20 cellular contexts compared by ENCODE assay signal in genomic region chr12:92524489-92524888, GRCh38.
DNase-seq lines count a peak whose midpoint lies in the region; ATAC-seq and TF ChIP-seq lines count a peak whose summit lies in the region.
"Had no signal": no experiment of that assay in that cellular context is flagged by ENCODE, and none has a peak within 500 bp of the region (broad histone marks: within the 10 kb centered on the region; RNA-seq: fewer than 3 reads in every experiment).

No MANE protein-coding gene starts in this region.

- no peak for TF ChIP-seq CTCF in CD8-positive, alpha-beta T cell (IDR thresholded peaks at IDR 0.05)
- TF ChIP-seq CTCF in HFFc6 (IDR thresholded peaks at IDR 0.05), result no peak

- no peak overlapping the region for H3K4me3 ChIP-seq in BLaER1
- H3K4me3 ChIP-seq in CD8-positive, alpha-beta T cell (ENCODE audit: low read depth, low read length), result no peak overlapping the region
- H3K4me3 ChIP-seq: BLaER1 treated with 17β-estradiol and CSF1 and Interleukin-3, amounts not matched to agents 10 nM and 100 nM; Peyer's patch; SJSA1 had no signal

- no peak for DNase-seq in CD8-positive, alpha-beta T cell
- DNase-seq in activated CD4-positive, alpha-beta memory T cell treated with anti-CD3 and anti-CD28 coated beads, Interleukin-2, amount 10 ng/mL, durations not matched to agents 7 days and 5 days, result no peak
- DNase-seq in immature natural killer cell, result peak; percentile 22 to 42 (median 30)
- DNase-seq in DMS79 treated with DMSO at 0.1 percent for 48 hours (lab: John Stamatoyannopoulos, UW), result no peak
- no peak for DNase-seq in cerebellar cortex (ENCODE audit: low spot score)
- DNase-seq in HFFc6, result no peak
- DNase-seq: COR-L47; DMS 273 treated with DMSO at 0.1 percent for 48 hours; GDM1; KBM-7; NCI-H1105 treated with DMSO at 0.1 percent for 48 hours; NCI-H1694; NCI-H2081 treated with DMSO at 0.1 percent for 48 hours; NCI-H748 treated with DMSO at 0.1 percent for 48 hours; NK-92 treated with Interleukin-12 subunit alpha and Interleukin-12 subunit beta, amount 100 ng/mL, for 24 hours; Peyer's patch had no signal

- H3K27ac ChIP-seq in BLaER1, result 0 out of 2 replicates have a peak overlapping the region, but pooled peaks have one; percentile 5
- no peak overlapping the region for H3K27ac ChIP-seq in CD8-positive, alpha-beta T cell (ENCODE audit: low read depth, low read length)
- H3K27ac ChIP-seq: BLaER1 treated with 17β-estradiol and CSF1 and Interleukin-3, amounts not matched to agents 10 nM and 100 nM; Peyer's patch; SJSA1 had no signal

- H3K27me3 Mint-ChIP-seq in CD8-positive, alpha-beta T cell (ENCODE audit: low read depth), result no peaks in the 10 kb centered on the region
- no peaks in the 10 kb centered on the region for H3K27me3 Mint-ChIP-seq in activated CD4-positive, alpha-beta memory T cell treated with anti-CD3 and anti-CD28 coated beads, Interleukin-2, amount 10 ng/mL, durations not matched to agents 7 days and 5 days
- H3K27me3 Mint-ChIP-seq in immature natural killer cell (ENCODE audit: low read depth in 3 of 3) (peaks cover 0 to 1% (median 0%) of the 10 kb centered on the region in 3 donors), HFFc6 (ENCODE audit: insufficient read depth) (no peaks in the 10 kb centered on the region; the same call in 1 of the 2 replicates)

- CTCF ChIA-PET in CD8-positive, alpha-beta T cell (lab: Charles Lee), result interaction anchor here (0.6 to 1.1 kb wide), 2 partner anchors 75 to 393 kb away, joined by 3 read pairs; no protein-coding TSS in a partner anchor
- CTCF ChIA-PET in activated CD4-positive, alpha-beta memory T cell treated with anti-CD3 and anti-CD28 coated beads, Interleukin-2, amount 10 ng/mL, durations not matched to agents 7 days and 5 days (lab: Charles Lee), result no interaction called here

- peaks cover 15% of the 10 kb centered on the region for H3K9me3 Mint-ChIP-seq in CD8-positive, alpha-beta T cell
- peaks cover 10% of the 10 kb centered on the region for H3K9me3 Mint-ChIP-seq in activated CD4-positive, alpha-beta memory T cell treated with anti-CD3 and anti-CD28 coated beads, Interleukin-2, amount 10 ng/mL, durations not matched to agents 7 days and 5 days
- H3K9me3 Mint-ChIP-seq in immature natural killer cell, result peaks cover 0 to 5% (median under 1%) of the 10 kb centered on the region in 6 donors
- no peaks in the 10 kb centered on the region for H3K9me3 Mint-ChIP-seq in HFFc6

- peaks cover 12% of the 10 kb centered on the region for H3K4me1 ChIP-seq in BLaER1
- no peaks in the 10 kb centered on the region for H3K4me1 ChIP-seq in CD8-positive, alpha-beta T cell (ENCODE audit: insufficient read depth, low read length)
- H3K4me1 ChIP-seq: Peyer's patch, SJSA1 had no signal

- no peak for ATAC-seq in CD8-positive, alpha-beta T cell
- ATAC-seq: HepG2 had no signal

- H3K27ac Mint-ChIP-seq in CD8-positive, alpha-beta T cell, result peak overlapping the region; percentile 81
- H3K27ac Mint-ChIP-seq in activated CD4-positive, alpha-beta memory T cell treated with anti-CD3 and anti-CD28 coated beads, Interleukin-2, amount 10 ng/mL, durations not matched to agents 7 days and 5 days, result peak overlapping the region; percentile 37
- H3K27ac Mint-ChIP-seq in immature natural killer cell (peak overlapping the region; percentile 81 to 95 (median 89)), HFFc6 (no peak overlapping the region)

- H3K4me1 Mint-ChIP-seq in CD8-positive, alpha-beta T cell (ENCODE audit: low read depth), result peaks cover 16% of the 10 kb centered on the region
- peaks cover 19% of the 10 kb centered on the region for H3K4me1 Mint-ChIP-seq in activated CD4-positive, alpha-beta memory T cell treated with anti-CD3 and anti-CD28 coated beads, Interleukin-2, amount 10 ng/mL, durations not matched to agents 7 days and 5 days
- H3K4me1 Mint-ChIP-seq in immature natural killer cell (peaks cover 38 to 56% of the 10 kb centered on the region in 2 donors), HFFc6 (ENCODE audit: low read depth) (no peaks in the 10 kb centered on the region)

- intact Hi-C loops in CD8-positive, alpha-beta T cell (cut with DNase I, micrococcal nuclease), result no loop called here

- peak overlapping the region; percentile 27 for H3K4me2 ChIP-seq in BLaER1

- H4K20me1 ChIP-seq in BLaER1, result no peaks in the 10 kb centered on the region
- H4K20me1 ChIP-seq: BLaER1 treated with 17β-estradiol and CSF1 and Interleukin-3, amounts not matched to agents 10 nM and 100 nM had no signal

- peaks cover 28% of the 10 kb centered on the region for H3K9me3 ChIP-seq in BLaER1
- no peaks in the 10 kb centered on the region for H3K9me3 ChIP-seq in CD8-positive, alpha-beta T cell (ENCODE audit: low read length)
- H3K9me3 ChIP-seq: Peyer's patch, SJSA1 had no signal

- POLR2A ChIA-PET in CD8-positive, alpha-beta T cell (lab: Charles Lee), result interaction anchor here (0.6 to 1.0 kb wide), 2 partner anchors 38 to 49 kb away, joined by 3 read pairs; no protein-coding TSS in a partner anchor
- POLR2A ChIA-PET in activated CD4-positive, alpha-beta memory T cell treated with anti-CD3 and anti-CD28 coated beads, Interleukin-2, amount 10 ng/mL, durations not matched to agents 7 days and 5 days (lab: Charles Lee), result interaction anchor here (1.0 kb wide), 1 partner anchor 19 kb away, joined by 4 read pairs; no protein-coding TSS in a partner anchor

- H3K36me3 Mint-ChIP-seq in CD8-positive, alpha-beta T cell, result no peaks in the 10 kb centered on the region
- peaks cover 11% of the 10 kb centered on the region for H3K36me3 Mint-ChIP-seq in activated CD4-positive, alpha-beta memory T cell treated with anti-CD3 and anti-CD28 coated beads, Interleukin-2, amount 10 ng/mL, durations not matched to agents 7 days and 5 days (ENCODE audit: low read depth)
- H3K36me3 Mint-ChIP-seq in immature natural killer cell, result peaks cover 7 to 13% (median 7%) of the 10 kb centered on the region in 3 donors
- H3K36me3 Mint-ChIP-seq in HFFc6 (ENCODE audit: low read depth), result no peaks in the 10 kb centered on the region

- H3K4me3 Mint-ChIP-seq in CD8-positive, alpha-beta T cell, result no peak overlapping the region
- H3K4me3 Mint-ChIP-seq in activated CD4-positive, alpha-beta memory T cell treated with anti-CD3 and anti-CD28 coated beads, Interleukin-2, amount 10 ng/mL, durations not matched to agents 7 days and 5 days, result no peak overlapping the region
- H3K4me3 Mint-ChIP-seq in immature natural killer cell (peak overlapping the region; percentile 23 to 67 (median 58)), HFFc6 (no peak overlapping the region)

- H3K9ac ChIP-seq in BLaER1, result no peak overlapping the region
- H3K9ac ChIP-seq: BLaER1 treated with 17β-estradiol and CSF1 and Interleukin-3, amounts not matched to agents 10 nM and 100 nM had no signal

- H3K36me3 ChIP-seq in BLaER1, result no peaks in the 10 kb centered on the region
- no peaks in the 10 kb centered on the region for H3K36me3 ChIP-seq in CD8-positive, alpha-beta T cell (ENCODE audit: insufficient read depth, low read length)
- H3K36me3 ChIP-seq: BLaER1 treated with 17β-estradiol and CSF1 and Interleukin-3, amounts not matched to agents 10 nM and 100 nM; Peyer's patch; SJSA1 had no signal

- no peaks in the 10 kb centered on the region for H3K27me3 ChIP-seq in BLaER1
- H3K27me3 ChIP-seq in CD8-positive, alpha-beta T cell (ENCODE audit: insufficient read depth, low read length), result no peaks in the 10 kb centered on the region
- H3K27me3 ChIP-seq: BLaER1 treated with 17β-estradiol and CSF1 and Interleukin-3, amounts not matched to agents 10 nM and 100 nM; Peyer's patch; SJSA1 had no signal

Comparison
In these comparisons a context has a peak if more than half of its experiments do, and no peak if none do; other contexts are left out.
1. DNase-seq: peak in immature natural killer cell (3 of 3); none in CD8-positive, alpha-beta T cell (0 of 7), activated CD4-positive, alpha-beta memory T cell treated with anti-CD3 and anti-CD28 coated beads, Interleukin-2, amount 10 ng/mL, durations not matched to agents 7 days and 5 days (single experiment), DMS79 treated with DMSO at 0.1 percent for 48 hours (single experiment), cerebellar cortex (single experiment) and HFFc6 (single experiment).
2. H3K4me3 Mint-ChIP-seq: peak in immature natural killer cell (5 of 5); none in CD8-positive, alpha-beta T cell (single experiment), activated CD4-positive, alpha-beta memory T cell treated with anti-CD3 and anti-CD28 coated beads, Interleukin-2, amount 10 ng/mL, durations not matched to agents 7 days and 5 days (single experiment) and HFFc6 (single experiment).